16 cellular contexts compared by ENCODE assay signal in the genomic region with DNA sequence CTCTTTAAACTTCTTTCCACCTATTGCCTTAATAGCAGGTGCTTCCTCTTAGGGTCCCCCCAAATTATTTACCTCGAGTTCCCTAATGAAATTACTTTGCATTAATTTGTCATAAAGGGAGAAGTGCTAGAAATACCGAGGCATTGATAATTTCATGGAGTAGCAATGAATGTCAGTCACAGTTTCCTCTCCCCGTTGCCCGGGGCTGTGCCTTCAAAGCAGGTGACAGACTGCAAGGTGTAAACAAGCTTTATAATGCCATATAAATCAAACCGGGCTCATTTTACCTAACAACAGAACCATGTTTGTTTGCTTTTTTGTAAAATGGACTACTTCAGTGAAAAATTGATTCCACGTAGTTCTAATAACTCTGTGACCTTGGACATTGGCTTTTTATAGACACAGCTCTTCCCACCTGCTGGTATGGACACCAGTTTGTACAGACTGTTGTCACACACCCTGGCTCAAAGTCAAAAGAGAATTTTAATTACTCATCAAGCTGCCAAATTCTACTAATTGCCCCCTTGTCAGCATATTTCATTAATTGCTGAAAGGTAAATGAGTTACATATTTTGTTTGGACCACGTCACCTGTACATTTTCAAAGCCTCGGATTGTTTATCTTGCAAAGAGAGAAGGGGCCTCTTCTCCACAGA.
DNase-seq lines count a peak whose midpoint lies in the region; ATAC-seq, FAIRE-seq and TF ChIP-seq lines count a peak whose summit lies in the region.
"Had no signal": no experiment of that assay in that cellular context is flagged by ENCODE, and none has a peak within 500 bp of the region (broad histone marks: within the 10 kb centered on the region; RNA-seq: fewer than 3 reads in every experiment).

No MANE protein-coding gene starts in this region.

- H3K36me3 Mint-ChIP-seq in WTC11 = peaks cover 12% of the 10 kb centered on the region
- H3K36me3 Mint-ChIP-seq: activated naive CD8-positive, alpha-beta T cell treated with anti-CD3 and anti-CD28 coated beads for 36 hours had no signal

- no peaks in the 10 kb centered on the region for H3K9me3 ChIP-seq in HEK293 (ENCODE audit: control insufficient read depth, insufficient read depth, low read depth, low read length)
- no peaks in the 10 kb centered on the region for H3K9me3 ChIP-seq in parathyroid adenoma (ENCODE audit: control insufficient read depth, low read length)
- no peaks in the 10 kb centered on the region for H3K9me3 ChIP-seq in HAP-1
- no peaks in the 10 kb centered on the region for H3K9me3 ChIP-seq in uterus
- H3K9me3 ChIP-seq: left lung, testis had no signal

- H3K79me2 ChIP-seq in parathyroid adenoma = no peaks in the 10 kb centered on the region

- H3K27me3 ChIP-seq in parathyroid adenoma (ENCODE audit: control insufficient read depth, insufficient read depth, low read length) (no peaks in the 10 kb centered on the region), HAP-1 (ENCODE audit: low read depth) (no peaks in the 10 kb centered on the region), uterus (no peaks in the 10 kb centered on the region)
- H3K27me3 ChIP-seq: left lung, testis had no signal

- H3K9me3 Mint-ChIP-seq in WTC11 = no peaks in the 10 kb centered on the region
- H3K9me3 Mint-ChIP-seq: activated naive CD8-positive, alpha-beta T cell treated with anti-CD3 and anti-CD28 coated beads for 36 hours; T-helper 2 cell treated with Interferon-gamma antibody and Interleukin-4, amounts not matched to agents 5 μg/mL and 100 μg/mL, for 36 hours had no signal

- peaks cover 13% of the 10 kb centered on the region for H3K4me1 Mint-ChIP-seq in WTC11

- no peak overlapping the region for H3K4me3 ChIP-seq in HEK293 (ENCODE audit: low read depth, low read length)
- no peak overlapping the region for H3K4me3 ChIP-seq in parathyroid adenoma (ENCODE audit: low read depth, low read length)
- no peak overlapping the region for H3K4me3 ChIP-seq in HAP-1
- H3K4me3 ChIP-seq in uterus = no peak overlapping the region
- H3K4me3 ChIP-seq: left lung, testis had no signal

- no peak for FAIRE-seq in GM12891 (lab: Jason Lieb, UNC)
- FAIRE-seq: colon had no signal

- TF ChIP-seq POLR2A in GM12891 (IDR thresholded peaks at IDR 0.05; ENCODE audit: low read depth, low read length) (no peak), uterus (IDR thresholded peaks at IDR 0.05) (no peak)

- no peak for TF ChIP-seq CTCF in HEK293 (tag by site-specific recombination; IDR thresholded peaks at IDR 0.05)
- no peak for TF ChIP-seq CTCF in WTC11 (IDR thresholded peaks at IDR 0.05)
- TF ChIP-seq CTCF in parathyroid adenoma (IDR thresholded peaks at IDR 0.05) = no peak
- TF ChIP-seq CTCF in uterus (IDR thresholded peaks at IDR 0.05) = no peak

- CTCF ChIA-PET in HEK293 (lab: Yijun Ruan, JAX) (interaction anchor here (1.3 kb wide), 1 partner anchor 11 kb away, joined by 5 read pairs; no protein-coding TSS in a partner anchor), WTC11 (lab: Charles Lee) (interaction anchor here (0.5 to 4.5 kb wide), 11 partner anchors 9 to 529 kb away, joined by 3 to 26 read pairs (median 5); no protein-coding TSS in a partner anchor)

- POLR2A ChIA-PET in HEK293 (lab: Yijun Ruan, JAX) = interaction anchor here (0.6 kb wide), 1 partner anchor 377 kb away, joined by 6 read pairs; no protein-coding TSS in a partner anchor
- POLR2A ChIA-PET in WTC11 (lab: Charles Lee) = no interaction called here

- no peaks in the 10 kb centered on the region for H3K36me3 ChIP-seq in HEK293 (ENCODE audit: control insufficient read depth in 2 of 2, insufficient read depth in 1 of 2, low read length in 2 of 2)
- no peaks in the 10 kb centered on the region for H3K36me3 ChIP-seq in parathyroid adenoma (ENCODE audit: control insufficient read depth, insufficient read depth, low read length)
- no peaks in the 10 kb centered on the region for H3K36me3 ChIP-seq in HAP-1 (replicated peaks)
- H3K36me3 ChIP-seq in uterus = no peaks in the 10 kb centered on the region
- H3K36me3 ChIP-seq: left lung had no signal

- in situ Hi-C loops in HAP-1 (cut with MboI; ENCODE audit: low sequenced_read_pairs) = no loop called here

- H3K4me3 Mint-ChIP-seq in WTC11 = no peak overlapping the region
- H3K4me3 Mint-ChIP-seq: activated naive CD8-positive, alpha-beta T cell treated with anti-CD3 and anti-CD28 coated beads for 36 hours; T-helper 2 cell treated with Interferon-gamma antibody and Interleukin-4, amounts not matched to agents 5 μg/mL and 100 μg/mL, for 36 hours had no signal

- H2AFZ ChIP-seq in parathyroid adenoma = peak overlapping the region; percentile 65

- H3K27ac Mint-ChIP-seq in WTC11 = peak overlapping the region; percentile 58
- H3K27ac Mint-ChIP-seq: activated naive CD8-positive, alpha-beta T cell treated with anti-CD3 and anti-CD28 coated beads for 36 hours; T-helper 2 cell treated with Interferon-gamma antibody and Interleukin-4, amounts not matched to agents 5 μg/mL and 100 μg/mL, for 36 hours had no signal

- H3K27ac ChIP-seq in HEK293 (ENCODE audit: extremely low read depth, low read depth, low read length) (no peak overlapping the region), parathyroid adenoma (peak overlapping the region; percentile 70), uterus (no peak overlapping the region)
- H3K27ac ChIP-seq: left lung, testis had no signal

- peak; percentile 26 for DNase-seq in NCI-H2029 (lab: John Stamatoyannopoulos, UW)
- DNase-seq in WTC11 (ENCODE audit: low spot score) = no peak
- DNase-seq in GM12891 (ENCODE audit: insufficient read length, low spot score) = no peak
- DNase-seq in HAP-1 (ENCODE audit: low spot score in 2 of 2) = no peak
- DNase-seq in uterus = no peak
- DNase-seq: activated naive CD8-positive, alpha-beta T cell treated with anti-CD3 and anti-CD28 coated beads for 36 hours; Kasumi-1; NCI-H1694; NCI-H524 treated with DMSO at 0.1 percent for 48 hours; testis had no signal

- no peaks in the 10 kb centered on the region for H3K27me3 Mint-ChIP-seq in WTC11 (ENCODE audit: low read depth)
- H3K27me3 Mint-ChIP-seq: activated naive CD8-positive, alpha-beta T cell treated with anti-CD3 and anti-CD28 coated beads for 36 hours had no signal

- no peak overlapping the region for H3K4me2 ChIP-seq in parathyroid adenoma (ENCODE audit: low read length)

- intact Hi-C loops in uterus (cut with DNase I; ENCODE audit: low total_unique reads) = no loop called here

- no peak for ATAC-seq in WTC11
- ATAC-seq: activated CD4-positive, CD25-positive, alpha-beta regulatory T cell treated with anti-CD3 and anti-CD28 coated beads, Interleukin-2, amount 50 U/mL, for 24 hours had no signal

- no peak overlapping the region for H3K9ac ChIP-seq in parathyroid adenoma

- H3K4me1 ChIP-seq in HEK293 (ENCODE audit: control insufficient read depth, insufficient read depth, low read length) (peaks cover 15% of the 10 kb centered on the region; the same call in 1 of the 2 replicates), parathyroid adenoma (peaks cover 17% of the 10 kb centered on the region), HAP-1 (peaks cover 6% of the 10 kb centered on the region), uterus (no peaks in the 10 kb centered on the region)
- H3K4me1 ChIP-seq: left lung, testis had no signal

TF ChIP-seq in HEK293, 187 proteins besides CTCF, POLR2A, EP300 and RAD21 (continues in another document):
- TF ChIP-seq WT1 (tag by site-specific recombination; IDR thresholded peaks at IDR 0.05) (peak; percentile 23), ZNF843 (tag by site-specific recombination; IDR thresholded peaks at IDR 0.05) (no peak), EGR2 (tag by site-specific recombination; IDR thresholded peaks at IDR 0.05; ENCODE audit: low read depth) (no peak), ZNF223 (tag by site-specific recombination; IDR thresholded peaks at IDR 0.05) (no peak), ZNF433 (tag by site-specific recombination; IDR thresholded peaks at IDR 0.05; ENCODE audit: low read depth) (no peak)

TF ChIP-seq in GM12891, 5 proteins besides CTCF, POLR2A, EP300 and RAD21:
- TF ChIP-seq POLR2AphosphoS5 (IDR thresholded peaks at IDR 0.05; ENCODE audit: low read depth, low read length) = no peak
- no peak for TF ChIP-seq TAF1 (IDR thresholded peaks at IDR 0.05; ENCODE audit: low read depth, low read length)
TF ChIP-seq in GM12891: peak in this region for 0.
